ENCODE assay signal across 7 cellular contexts in genomic region chr6:30213999-30214982, GRCh38. TPM values are rescaled to one million over a fixed set of nuclear protein-coding genes. Genes with fewer than 3 reads are reported as not detected.
A peak's percentile ranks its signal among the peaks of the same experiment; 100 is the strongest.
DNase-seq lines count a peak whose midpoint lies in the region; ATAC-seq lines count a peak whose summit lies in the region.

No MANE protein-coding gene starts in this region.

- intact Hi-C loops in activated CD4-positive, alpha-beta T cell treated with anti-CD3 and anti-CD28 coated beads for 36 hours (cut with DNase I, micrococcal nuclease), result loop anchor here (1.0 to 5.0 kb wide), 11 partner anchors 111 to 698 kb away; partner anchors contain the start of genes PPP1R11 (in 2 of the 2), RPP21 (in 2 of the 2), TRIM39 (in 2 of the 2) and GNL1 (in 1 of the 2)

- H3K27ac Mint-ChIP-seq in activated CD4-positive, alpha-beta T cell treated with anti-CD3 and anti-CD28 coated beads for 36 hours, result peak overlapping the region; percentile 99

- H3K4me1 Mint-ChIP-seq in activated CD4-positive, alpha-beta T cell treated with anti-CD3 and anti-CD28 coated beads for 36 hours, result peaks cover 41% of the 10 kb centered on the region

- peak overlapping the region; percentile 89 for H3K4me3 Mint-ChIP-seq in activated CD4-positive, alpha-beta T cell treated with anti-CD3 and anti-CD28 coated beads for 36 hours

- no peaks in the 10 kb centered on the region for H3K27me3 Mint-ChIP-seq in activated CD4-positive, alpha-beta T cell treated with anti-CD3 and anti-CD28 coated beads for 36 hours

- POLR2A ChIA-PET in activated CD4-positive, alpha-beta T cell treated with anti-CD3 and anti-CD28 coated beads for 36 hours (lab: Charles Lee), result interaction anchor here (0.6 to 2.0 kb wide), 5 partner anchors 13 to 1329 kb away, joined by 3 to 8 read pairs (median 4); no protein-coding TSS in a partner anchor

- no peaks in the 10 kb centered on the region for H3K27me3 ChIP-seq in layer of hippocampus (ENCODE audit: control insufficient read depth, insufficient read depth, low read length)

- peak overlapping the region; percentile 97 for H3K27ac ChIP-seq in cingulate gyrus (ENCODE audit: low read depth, low read length)
- H3K27ac ChIP-seq in layer of hippocampus (ENCODE audit: low read depth, low read length), result peak overlapping the region; percentile 97

- CTCF ChIA-PET in activated CD4-positive, alpha-beta T cell treated with anti-CD3 and anti-CD28 coated beads for 36 hours (lab: Charles Lee), result interaction anchor here (0.6 to 1.5 kb wide), 4 partner anchors 10 to 330 kb away, joined by 3 to 10 read pairs (median 3); no protein-coding TSS in a partner anchor

- no peaks in the 10 kb centered on the region for H3K9me3 Mint-ChIP-seq in activated CD4-positive, alpha-beta T cell treated with anti-CD3 and anti-CD28 coated beads for 36 hours (ENCODE audit: low read depth)

- ATAC-seq in GM18511 (IDR thresholded peaks at IDR 0.05; ENCODE audit: unreplicated experiment), result peak; percentile 73
- ATAC-seq in HG02938 (IDR thresholded peaks at IDR 0.05; ENCODE audit: unreplicated experiment), result peak; percentile 40
- peak; percentile 59 for ATAC-seq in activated CD4-positive, alpha-beta T cell treated with anti-CD3 and anti-CD28 coated beads for 36 hours

- peaks cover 15% of the 10 kb centered on the region for H3K36me3 Mint-ChIP-seq in activated CD4-positive, alpha-beta T cell treated with anti-CD3 and anti-CD28 coated beads for 36 hours (ENCODE audit: low read depth)

- DNase-seq in NCI-H2196 (lab: John Stamatoyannopoulos, UW; ENCODE audit: unreplicated experiment), result peak; percentile 82
- peak; percentile 84 for DNase-seq in activated CD4-positive, alpha-beta T cell treated with anti-CD3 and anti-CD28 coated beads for 36 hours
- peak; percentile 25 to 42 for DNase-seq in stimulated activated CD4-positive, alpha-beta T cell treated with anti-CD3 and anti-CD28 coated beads, Interleukin-1b, Interleukin-23, amount 100 ng/mL, for 1 hour (ENCODE audit: low read depth in 2 of 2)

RNA-seq across cellular contexts. Expression of gene TRIM26, which starts 1.1 kb away (rescaled TPM):
- 10 to 100 TPM; 48.4 to 60.4 TPM for total RNA-seq in activated CD4-positive, alpha-beta T cell treated with anti-CD3 and anti-CD28 coated beads for 36 hours

RNA-seq across cellular contexts. Expression of gene TRIM15, which starts 50.9 kb away (rescaled TPM):
- total RNA-seq in activated CD4-positive, alpha-beta T cell treated with anti-CD3 and anti-CD28 coated beads for 36 hours, result under 1 TPM; 0.18 to 0.26 TPM

RNA-seq across cellular contexts. Expression of gene TRIM10, which starts 53.3 kb away (rescaled TPM):
- under 1 TPM; 0.11 to 0.16 TPM for total RNA-seq in activated CD4-positive, alpha-beta T cell treated with anti-CD3 and anti-CD28 coated beads for 36 hours

Comparison
In these comparisons a context has a peak if more than half of its experiments do, and no peak if none do; other contexts are left out.
1. Peak in every context shown above with its lines: DNase-seq, ATAC-seq and H3K27ac ChIP-seq.
2. DNase-seq: peak in every context shown above with its lines; median percentile 84 in activated CD4-positive, alpha-beta T cell treated with anti-CD3 and anti-CD28 coated beads for 36 hours; 82 in NCI-H2196; 34 in stimulated activated CD4-positive, alpha-beta T cell treated with anti-CD3 and anti-CD28 coated beads, Interleukin-1b, Interleukin-23, amount 100 ng/mL, for 1 hour.